24 cellular contexts compared by ENCODE assay signal in the genomic region with DNA sequence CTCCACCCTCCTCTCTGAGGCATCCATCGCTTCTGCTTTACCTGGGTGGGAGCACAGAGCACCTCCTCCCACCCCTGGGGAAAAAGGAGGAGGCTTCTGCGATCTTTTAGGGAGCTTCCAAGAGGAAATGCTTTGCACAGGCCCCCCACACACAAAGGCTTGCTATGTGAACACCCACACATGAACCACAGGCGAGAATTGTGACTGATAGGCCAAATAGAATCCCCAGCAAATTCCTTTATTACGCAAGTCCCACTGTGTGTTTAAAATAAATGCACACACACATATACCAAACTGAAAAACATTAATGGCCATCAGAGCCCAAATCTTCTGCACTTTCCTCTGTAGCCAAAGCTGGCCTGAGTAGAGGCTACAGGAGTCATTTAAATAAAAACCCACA. TPM values are rescaled to one million over a fixed set of nuclear protein-coding genes. Genes with fewer than 3 reads are reported as not detected.
DNase-seq lines count a peak whose midpoint lies in the region; ATAC-seq, FAIRE-seq and TF ChIP-seq lines count a peak whose summit lies in the region.
"Had no signal": no experiment of that assay in that cellular context is flagged by ENCODE, and none has a peak within 500 bp of the region (broad histone marks: within the 10 kb centered on the region; RNA-seq: fewer than 3 reads in every experiment).

No MANE protein-coding gene starts in this region.

- H3K27ac Mint-ChIP-seq in astrocyte (ENCODE audit: unreplicated experiment), result no peak overlapping the region
- H3K27ac Mint-ChIP-seq in CD14-positive monocyte, result no peak overlapping the region
- H3K27ac Mint-ChIP-seq: CD8-positive, alpha-beta T cell; HFFc6 had no signal

- in situ Hi-C loops in HepG2 (cut with HindIII; ENCODE audit: extremely low pct_ligation_motif_present, low pct_unique_long_range_greater_than_20kb), result no loop called here

- TF ChIP-seq CTCF in HepG2 (CRISPR knock-in tag; IDR thresholded peaks at IDR 0.05), result no peak
- TF ChIP-seq CTCF in right lobe of liver (IDR thresholded peaks at IDR 0.05), result no peak
- TF ChIP-seq CTCF in astrocyte (IDR thresholded peaks at IDR 0.05; ENCODE audit: insufficient read depth, low read depth, low read length), result no peak
- no peak for TF ChIP-seq CTCF in smooth muscle cell (IDR thresholded peaks at IDR 0.05; ENCODE audit: borderline replicate concordance, insufficient read depth, poor library complexity, severe bottlenecking)
- no peak for TF ChIP-seq CTCF in CD14-positive monocyte (IDR thresholded peaks at IDR 0.05)

- no peak overlapping the region for H3K4me3 Mint-ChIP-seq in astrocyte (ENCODE audit: unreplicated experiment)
- no peak overlapping the region for H3K4me3 Mint-ChIP-seq in CD14-positive monocyte
- H3K4me3 Mint-ChIP-seq: CD8-positive, alpha-beta T cell; HFFc6 had no signal

- H3K4me2 ChIP-seq in HepG2 (ENCODE audit: low read depth, low read length), result no peak overlapping the region
- no peak overlapping the region for H3K4me2 ChIP-seq in astrocyte (ENCODE audit: low read length)
- peak overlapping the region; percentile 68 for H3K4me2 ChIP-seq in smooth muscle cell

- DNase-seq in HepG2 (ENCODE audit: low spot score) (no peak), right lobe of liver (no peak), astrocyte (ENCODE audit: low read depth) (peak; percentile 57), islet precursor cell (peak; percentile 19), smooth muscle cell (lab: John Stamatoyannopoulos, UW; ENCODE audit: unreplicated experiment) (no peak), CD14-positive monocyte (ENCODE audit: low spot score) (no peak)
- DNase-seq: CD8-positive, alpha-beta T cell; HFFc6; MM.1S; NCI-H1417; NCI-H187 treated with DMSO at 0.1 percent for 48 hours; NCI-H2227 treated with DMSO at 0.1 percent for 48 hours; NCI-H524 treated with DMSO at 0.1 percent for 48 hours; PC-3; RPMI8226; SIG-M5 had no signal

- H3K4me1 Mint-ChIP-seq in astrocyte (ENCODE audit: low read depth, unreplicated experiment), result peaks cover 5% of the 10 kb centered on the region
- H3K4me1 Mint-ChIP-seq in CD14-positive monocyte, result no peaks in the 10 kb centered on the region

- no peak overlapping the region for H3K27ac ChIP-seq in HepG2 (ENCODE audit: extremely low read length, insufficient read depth, low read length)
- H3K27ac ChIP-seq in right lobe of liver, result no peak overlapping the region
- no peak overlapping the region for H3K27ac ChIP-seq in astrocyte (ENCODE audit: low read depth, low read length)
- peak overlapping the region; percentile 23 for H3K27ac ChIP-seq in smooth muscle cell (ENCODE audit: low read depth)
- H3K27ac ChIP-seq: HL-60 had no signal

- H3K27me3 ChIP-seq in HepG2 (ENCODE audit: control insufficient read depth in 1 of 2, insufficient read depth in 2 of 2, low read length in 2 of 2) (peaks cover 0 to 24% of the 10 kb centered on the region in 2 experiments; a peak in 2 of 5 replicates), right lobe of liver (no peaks in the 10 kb centered on the region), astrocyte (ENCODE audit: insufficient read depth, low read length) (peaks cover 23% of the 10 kb centered on the region), smooth muscle cell (ENCODE audit: low read depth) (no peaks in the 10 kb centered on the region)

- WGBS in HepG2 (ENCODE audit: low lambda C conversion rate), result 17% methylated on average over 3 of the region's 4 CpGs
- 74% methylated on average over 2 of the region's 4 CpGs for WGBS in right lobe of liver (ENCODE audit: insufficient coverage, low coverage, low lambda C conversion rate, missing lambda C conversion rate)
- WGBS in smooth muscle cell (ENCODE audit: low lambda C conversion rate), result 50% methylated on average over 4 of the region's 4 CpGs

- intact Hi-C loops in HepG2 (cut with micrococcal nuclease; ENCODE audit: unreplicated experiment) (no loop called here), right lobe of liver (cut with DNase I) (no loop called here), CD14-positive monocyte (cut with micrococcal nuclease) (no loop called here)

- H3K4me3 ChIP-seq in HepG2 (replicated peaks in 1 of 3; ENCODE audit: insufficient read depth in 1 of 3, low read depth in 2 of 3, low read length in 3 of 3) (no peak overlapping the region), right lobe of liver (no peak overlapping the region), astrocyte (ENCODE audit: insufficient read depth, low read depth, low read length) (no peak overlapping the region), smooth muscle cell (no peak overlapping the region)

- TF ChIP-seq RAD21 in HepG2 (CRISPR knock-in tag; IDR thresholded peaks at IDR 0.05), result no peak

- H3K4me1 ChIP-seq in HepG2 (ENCODE audit: insufficient read depth, low read length) (no peaks in the 10 kb centered on the region), right lobe of liver (no peaks in the 10 kb centered on the region), astrocyte (ENCODE audit: insufficient read depth, low read length) (no peaks in the 10 kb centered on the region), smooth muscle cell (ENCODE audit: low read depth) (no peaks in the 10 kb centered on the region)

- CTCF ChIA-PET in HepG2 (lab: Yijun Ruan, JAX; ENCODE audit: low intra/inter-chr PET ratio, low total read pairs), result no interaction called here

- H3K36me3 Mint-ChIP-seq in astrocyte (ENCODE audit: low read depth, unreplicated experiment) (no peaks in the 10 kb centered on the region), CD14-positive monocyte (no peaks in the 10 kb centered on the region)
- H3K36me3 Mint-ChIP-seq: CD8-positive, alpha-beta T cell had no signal

- no peaks in the 10 kb centered on the region for H3F3A ChIP-seq in smooth muscle cell (ENCODE audit: low read depth)

- no peaks in the 10 kb centered on the region for H3K36me3 ChIP-seq in HepG2 (replicated peaks in 1 of 2; ENCODE audit: control insufficient read depth in 1 of 2, insufficient read depth in 2 of 2, low read length in 2 of 2)
- no peaks in the 10 kb centered on the region for H3K36me3 ChIP-seq in right lobe of liver
- H3K36me3 ChIP-seq in astrocyte (ENCODE audit: insufficient read depth, low read length), result no peaks in the 10 kb centered on the region
- no peaks in the 10 kb centered on the region for H3K36me3 ChIP-seq in smooth muscle cell (ENCODE audit: low read depth)

- no peak for TF ChIP-seq EP300 in HepG2 (IDR thresholded peaks at IDR 0.05; ENCODE audit: low read depth in 2 of 2, low read length in 2 of 2)
- TF ChIP-seq EP300 in HepG2 (CRISPR knock-in tag; IDR thresholded peaks at IDR 0.05; ENCODE audit: borderline replicate concordance), result no peak

- H3K27me3 Mint-ChIP-seq in astrocyte (ENCODE audit: low read depth, unreplicated experiment), result peaks cover 33% of the 10 kb centered on the region
- H3K27me3 Mint-ChIP-seq in CD14-positive monocyte (ENCODE audit: low read depth in 3 of 3), result peaks cover 4 to 19% (median 5%) of the 10 kb centered on the region in 3 donors

- no peaks in the 10 kb centered on the region for H3K9me3 ChIP-seq in HepG2 (ENCODE audit: low read length)
- H3K9me3 ChIP-seq in right lobe of liver, result no peaks in the 10 kb centered on the region
- H3K9me3 ChIP-seq in astrocyte (ENCODE audit: insufficient read depth, low read depth, low read length), result no peaks in the 10 kb centered on the region
- H3K9me3 ChIP-seq in smooth muscle cell (replicated peaks; ENCODE audit: low read depth), result no peaks in the 10 kb centered on the region

- no peaks in the 10 kb centered on the region for H3K9me3 Mint-ChIP-seq in astrocyte (ENCODE audit: unreplicated experiment)
- H3K9me3 Mint-ChIP-seq in CD14-positive monocyte, result no peaks in the 10 kb centered on the region
- H3K9me3 Mint-ChIP-seq: CD8-positive, alpha-beta T cell; HFFc6 had no signal

- ATAC-seq in HepG2 (no peak), right lobe of liver (no peak), GM19328 (IDR thresholded peaks at IDR 0.05; ENCODE audit: unreplicated experiment) (no peak), GM18870 (IDR thresholded peaks at IDR 0.05; ENCODE audit: unreplicated experiment) (no peak)
- ATAC-seq: CD8-positive, alpha-beta T cell; PC-3; SK-N-SH treated with all-trans-retinoic acid at 6 μM for 48 hours had no signal

- BruUV-seq in HepG2 (replicated peaks; lab: Mats Ljungman, UMichigan), result no TSS peak

- H2AFZ ChIP-seq in HepG2 (ENCODE audit: low read length), result no peak overlapping the region
- H2AFZ ChIP-seq in astrocyte (ENCODE audit: low read depth, low read length), result no peak overlapping the region
- peak overlapping the region; percentile 17 for H2AFZ ChIP-seq in smooth muscle cell (ENCODE audit: low read depth)

- FAIRE-seq in HepG2 (lab: Jason Lieb, UNC) (no peak), astrocyte (lab: Jason Lieb, UNC) (no peak)
- FAIRE-seq: GM12892, GM18507, H54, HTR-8/SVneo had no signal

- POLR2A ChIA-PET in HepG2 (lab: Yijun Ruan, JAX), result no interaction called here

- H3K9ac ChIP-seq in HepG2 (ENCODE audit: insufficient read depth, low read depth, low read length) (no peak overlapping the region), astrocyte (ENCODE audit: low read length) (no peak overlapping the region), smooth muscle cell (ENCODE audit: low read depth) (no peak overlapping the region)

- H3K79me2 ChIP-seq in HepG2 (ENCODE audit: insufficient read depth, low read length) (no peaks in the 10 kb centered on the region), astrocyte (ENCODE audit: insufficient read depth, low read length) (no peaks in the 10 kb centered on the region), smooth muscle cell (ENCODE audit: low read depth) (no peaks in the 10 kb centered on the region)

- no peak for TF ChIP-seq POLR2A in HepG2 (IDR thresholded peaks at IDR 0.05; ENCODE audit: insufficient read depth in 1 of 2, low read depth in 2 of 2, low read length in 2 of 2)
- no peak for TF ChIP-seq POLR2A in right lobe of liver (IDR thresholded peaks at IDR 0.05)

- no peaks in the 10 kb centered on the region for H4K20me1 ChIP-seq in HepG2 (ENCODE audit: insufficient read depth, low read length)
- no peaks in the 10 kb centered on the region for H4K20me1 ChIP-seq in astrocyte (ENCODE audit: insufficient read depth, low read length)
- H4K20me1 ChIP-seq in smooth muscle cell (ENCODE audit: low read depth), result no peaks in the 10 kb centered on the region

RNA-seq across cellular contexts. Expression of gene HSPH1, which starts 50.6 kb away (rescaled TPM):
- total RNA-seq in HepG2 (2016; rRNA removed; fragmentation: Illumina TruSeq; extraction: Trizol) (62.9 and 131 TPM in 2 replicates), right lobe of liver (10 to 100 TPM; 19.6 to 60.8 (median 31.0) TPM), astrocyte (138 and 145 TPM in 2 replicates), smooth muscle cell (62.7 and 81.4 TPM in 2 replicates)
- total RNA-seq in HepG2 (2016; cell fraction: cytosol; rRNA removed; fragmentation: Illumina TruSeq; extraction: Trizol; ENCODE audit: low read depth), result 9.3 and 10.6 TPM in 2 replicates
- 61.8 and 129 TPM in 2 replicates for total RNA-seq in HepG2 (2016; cell fraction: insoluble cytoplasmic fraction; rRNA removed; fragmentation: Illumina TruSeq; extraction: Trizol)
- 29.7 and 34.1 TPM in 2 replicates for total RNA-seq in HepG2 (2016; cell fraction: membrane; rRNA removed; fragmentation: Illumina TruSeq; extraction: Trizol)
- 73.1 and 87.7 TPM in 2 replicates for total RNA-seq in HepG2 (2016; cell fraction: nucleus; rRNA removed; fragmentation: Illumina TruSeq; extraction: Trizol)
- polyA plus RNA-seq in HepG2 (2011; rRNA removed) (11.2 and 13.0 TPM in 2 replicates), smooth muscle cell (39.2 and 45.4 TPM in 2 replicates), CD14-positive monocyte (10 to 100 TPM in 1 of 2 donors, 1 to 10 TPM in 1; 7.4 to 11.3 TPM)
- polyA plus RNA-seq in HepG2 (2011; cell fraction: cytosol; rRNA removed), result 4.2 and 7.2 TPM in 2 replicates
- polyA plus RNA-seq in HepG2 (2011; cell fraction: nucleus; rRNA removed), result 11.8 and 15.2 TPM in 2 replicates
- 26.4 and 61.0 TPM in 2 replicates for polyA plus RNA-seq in HepG2 (2012)
- polyA plus RNA-seq in HepG2 (2016; cell fraction: cytosol; fragmentation: Illumina TruSeq; extraction: Trizol; ENCODE audit: low read depth), result 7.7 and 9.3 TPM in 2 replicates
- 135 and 137 TPM in 2 replicates for polyA plus RNA-seq in HepG2 (2016; cell fraction: insoluble cytoplasmic fraction; fragmentation: Illumina TruSeq; extraction: Trizol; ENCODE audit: low read depth)
- polyA plus RNA-seq in HepG2 (2016; cell fraction: membrane; fragmentation: Illumina TruSeq; extraction: Trizol; ENCODE audit: low read depth), result 20.4 and 27.2 TPM in 2 replicates
- polyA plus RNA-seq in HepG2 (2016; cell fraction: nucleus; fragmentation: Illumina TruSeq; extraction: Trizol; ENCODE audit: insufficient read depth, low read depth), result 102 and 104 TPM in 2 replicates
- 4.1 and 12.8 TPM in 2 replicates for polyA minus RNA-seq in HepG2 (2011; rRNA and poly(A)+ RNA removed; ENCODE audit: low replicate concordance)
- polyA minus RNA-seq in HepG2 (2011; cell fraction: cytosol; rRNA and poly(A)+ RNA removed), result 16.3 and 18.9 TPM in 2 replicates
- 46.5 and 58.1 TPM in 2 replicates for polyA minus RNA-seq in HepG2 (2011; cell fraction: nucleus; rRNA and poly(A)+ RNA removed)

Comparison
In these comparisons a context has a peak if more than half of its experiments do, and no peak if none do; other contexts are left out.
1. DNase-seq: peak in astrocyte (single experiment) and islet precursor cell (single experiment); none in HepG2 (single experiment), right lobe of liver (0 of 3), smooth muscle cell (single experiment) and CD14-positive monocyte (single experiment).